ENCODE assay signal across 1 cellular context in the genomic region with DNA sequence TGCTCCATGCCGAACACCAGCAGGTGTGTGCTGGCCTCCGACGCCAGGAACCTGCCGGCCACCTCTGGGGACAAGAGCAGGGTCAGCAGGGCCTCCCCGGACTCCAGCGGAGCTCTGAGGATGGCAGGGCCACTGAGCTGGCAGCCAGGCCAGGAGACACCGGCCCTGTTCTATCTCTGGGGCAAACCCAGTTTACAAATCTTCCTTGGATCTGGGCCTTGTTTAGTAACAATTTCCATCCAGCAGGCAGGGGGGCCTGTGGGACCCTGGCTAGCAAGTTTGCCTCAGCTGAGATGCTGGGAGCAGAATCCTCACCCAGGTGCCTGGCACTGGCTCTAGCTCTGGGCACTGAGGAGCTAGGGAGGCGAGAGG.
TF ChIP-seq lines count a peak whose summit lies in the region.

No MANE protein-coding gene starts in this region.

TF ChIP-seq in WTC11, 78 proteins besides CTCF, POLR2A, EP300 and RAD21:
- TF ChIP-seq SP1 (CRISPR knock-in tag; conservative IDR thresholded peaks at IDR 0.05), result 0 out of 2 replicates have a peak, but pooled peaks have one; percentile 14
